In the genomic region with DNA sequence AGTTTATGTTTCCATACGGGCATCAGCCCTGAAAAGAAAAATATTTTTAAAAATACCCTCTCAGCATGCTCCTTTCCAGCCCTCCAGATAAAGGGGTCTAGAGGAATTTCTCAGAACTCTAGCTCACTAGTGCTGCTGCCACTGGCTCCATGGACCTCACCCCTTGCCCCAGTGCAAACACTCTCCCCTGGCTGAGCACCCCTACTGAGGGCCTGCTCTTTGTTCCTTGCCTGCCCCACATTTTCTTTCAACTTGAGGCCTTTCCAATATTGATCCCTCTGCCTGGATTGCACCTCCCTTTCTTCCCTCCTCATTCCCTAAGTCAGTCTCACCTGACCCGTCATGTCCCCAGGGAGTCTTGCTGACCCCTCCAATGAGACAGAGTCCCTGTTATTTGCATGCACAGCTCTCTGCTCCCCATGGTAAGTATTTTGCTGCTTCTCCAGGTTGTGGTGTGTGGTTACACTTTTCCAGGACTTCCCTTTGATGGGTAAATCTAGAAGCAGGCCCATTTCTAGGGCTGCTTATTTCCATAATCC, we compare ENCODE assay signal across 1 cellular context.
TF ChIP-seq lines count a peak whose summit lies in the region.

No MANE protein-coding gene starts in this region.

TF ChIP-seq in H1, 55 proteins besides CTCF, POLR2A, EP300 and RAD21 (continued from another document):
- TF ChIP-seq POLR2AphosphoS5 (IDR thresholded peaks at IDR 0.05; ENCODE audit: low read depth, low read length) (no peak), SP1 (IDR thresholded peaks at IDR 0.05; ENCODE audit: low read depth, low read length) (no peak), KDM1A (IDR thresholded peaks at IDR 0.05; ENCODE audit: borderline replicate concordance, low read length) (no peak), SAP30 (IDR thresholded peaks at IDR 0.05; ENCODE audit: insufficient read depth, insufficient replicate concordance, low read length) (no peak), BCL11A (IDR thresholded peaks at IDR 0.05; ENCODE audit: low read depth in 2 of 2, low read length in 2 of 2) (no peak), CHD7 (IDR thresholded peaks at IDR 0.05; ENCODE audit: insufficient replicate concordance, low read length) (no peak), CHD2 (IDR thresholded peaks at IDR 0.05; ENCODE audit: low read length) (no peak), PHF8 (conservative IDR thresholded peaks at IDR 0.05; ENCODE audit: low read depth, low read length) (no peak), JUN (IDR thresholded peaks at IDR 0.05; ENCODE audit: low read depth, low read length) (no peak)
